Comparison of ENCODE assay signal across 9 cellular contexts in the genomic region with DNA sequence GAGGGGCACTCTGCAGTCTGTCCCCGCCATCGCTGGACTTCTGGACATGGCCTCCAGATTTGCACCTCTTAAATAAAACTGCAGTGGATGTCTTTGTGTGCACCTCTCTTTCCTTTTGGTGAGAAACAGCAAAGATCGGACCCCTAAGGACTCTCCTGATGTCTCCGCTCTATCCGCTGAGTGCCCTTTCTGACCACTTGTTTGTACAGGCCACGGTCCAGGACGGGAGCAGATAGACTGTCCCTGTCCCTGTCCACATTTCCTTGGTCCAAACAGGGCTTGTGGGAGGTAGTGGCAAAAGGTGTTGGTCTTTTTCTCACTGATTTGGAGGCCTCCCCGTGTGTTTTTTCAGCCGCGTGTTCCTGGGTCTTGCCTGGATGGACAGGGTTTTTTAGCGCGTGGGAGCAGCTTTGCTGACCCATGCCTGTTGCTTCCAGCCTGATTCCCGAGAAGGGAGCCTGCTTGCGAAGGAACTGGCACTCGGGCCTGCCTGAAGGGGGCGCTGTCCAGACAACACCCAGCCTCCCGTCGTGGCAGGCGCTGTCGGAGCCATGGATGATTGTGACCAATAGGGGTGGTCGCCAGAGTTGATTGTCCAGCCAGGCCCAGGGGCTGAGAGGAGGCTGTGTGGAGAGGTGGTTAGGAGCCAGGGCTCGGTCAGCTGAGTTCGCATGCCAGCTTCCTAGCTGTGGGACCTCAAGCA. TPM values are rescaled to one million over a fixed set of nuclear protein-coding genes. Genes with fewer than 3 reads are reported as not detected.
DNase-seq lines count a peak whose midpoint lies in the region; ATAC-seq and TF ChIP-seq lines count a peak whose summit lies in the region.
"Had no signal": no experiment of that assay in that cellular context is flagged by ENCODE, and none has a peak within 500 bp of the region (broad histone marks: within the 10 kb centered on the region; RNA-seq: fewer than 3 reads in every experiment).

No MANE protein-coding gene starts in this region.

- no peaks in the 10 kb centered on the region for H3K9me3 ChIP-seq in BE2C

- H3K27me3 ChIP-seq in BE2C: no peaks in the 10 kb centered on the region

- ATAC-seq in GM18858 (IDR thresholded peaks at IDR 0.05; ENCODE audit: unreplicated experiment) (no peak), GM18520 (IDR thresholded peaks at IDR 0.05; ENCODE audit: unreplicated experiment) (no peak), left colon (no peak)

- peak overlapping the region; percentile 87 for H3K27ac ChIP-seq in angular gyrus (ENCODE audit: low read depth, low read length)

- DNase-seq in BE2C (peak; percentile 30), left kidney (ENCODE audit: low read depth, low spot score) (peak; percentile 59), superior temporal gyrus (ENCODE audit: extremely low spot score) (no peak), left colon (no peak)
- DNase-seq: aorta had no signal

- TF ChIP-seq CTCF in BE2C (IDR thresholded peaks at IDR 0.05; ENCODE audit: low read depth, low read length): peak; percentile 31; the same call in 1 of the 2 replicates
- TF ChIP-seq CTCF in GM12874 (IDR thresholded peaks at IDR 0.05; ENCODE audit: insufficient read depth, low read depth, low read length): peak; percentile 63

- intact Hi-C loops in left colon (cut with DNase I, micrococcal nuclease): no loop called here

- no peak overlapping the region for H3K4me3 ChIP-seq in BE2C (ENCODE audit: low read depth, low read length)

- peaks cover 25% of the 10 kb centered on the region for H3K36me3 ChIP-seq in BE2C

- H3K4me1 ChIP-seq in BE2C: peaks cover 9% of the 10 kb centered on the region

RNA-seq across cellular contexts. Expression of a gene that starts 13.2 kb away (rescaled TPM):
- polyA plus RNA-seq in BE2C (2012; ENCODE audit: insufficient read depth, insufficient read length, low read depth): not detected
- total RNA-seq in left colon: 100 to 1,000 TPM in 1 of 2 donors, 10 to 100 TPM in 1; 51.4 to 111 TPM

RNA-seq across cellular contexts. Expression of a gene that starts 26.6 kb away (rescaled TPM):
- polyA plus RNA-seq in BE2C (2012; ENCODE audit: insufficient read depth, insufficient read length, low read depth): 58.7 TPM
- total RNA-seq in left colon: 10 to 100 TPM; 57.3 to 58.1 TPM

RNA-seq across cellular contexts. Expression of a gene that starts 28.1 kb away (rescaled TPM):
- polyA plus RNA-seq in BE2C (2012; ENCODE audit: insufficient read depth, insufficient read length, low read depth): 0.83 TPM
- total RNA-seq in left colon: 1 to 10 TPM in 1 of 2 donors, under 1 TPM in 1; 0.64 to 4.6 TPM

RNA-seq across cellular contexts. Expression of a gene that starts 37.1 kb away (rescaled TPM):
- 19.0 TPM for polyA plus RNA-seq in BE2C (2012; ENCODE audit: insufficient read depth, insufficient read length, low read depth)
- 1 to 10 TPM; 5.1 to 5.5 TPM for total RNA-seq in left colon

RNA-seq across cellular contexts. Expression of a gene that starts 51.7 kb away (rescaled TPM):
- polyA plus RNA-seq in BE2C (2012; ENCODE audit: insufficient read depth, insufficient read length, low read depth): 261 TPM
- total RNA-seq in left colon: 10 to 100 TPM; 14.1 to 15.6 TPM

Comparison
In these comparisons a context has a peak if more than half of its experiments do, and no peak if none do; other contexts are left out.
1. DNase-seq: peak in BE2C (single experiment) and left kidney (single experiment); none in superior temporal gyrus (single experiment) and left colon (0 of 2).